12 cellular contexts compared by ENCODE assay signal in the genomic region with DNA sequence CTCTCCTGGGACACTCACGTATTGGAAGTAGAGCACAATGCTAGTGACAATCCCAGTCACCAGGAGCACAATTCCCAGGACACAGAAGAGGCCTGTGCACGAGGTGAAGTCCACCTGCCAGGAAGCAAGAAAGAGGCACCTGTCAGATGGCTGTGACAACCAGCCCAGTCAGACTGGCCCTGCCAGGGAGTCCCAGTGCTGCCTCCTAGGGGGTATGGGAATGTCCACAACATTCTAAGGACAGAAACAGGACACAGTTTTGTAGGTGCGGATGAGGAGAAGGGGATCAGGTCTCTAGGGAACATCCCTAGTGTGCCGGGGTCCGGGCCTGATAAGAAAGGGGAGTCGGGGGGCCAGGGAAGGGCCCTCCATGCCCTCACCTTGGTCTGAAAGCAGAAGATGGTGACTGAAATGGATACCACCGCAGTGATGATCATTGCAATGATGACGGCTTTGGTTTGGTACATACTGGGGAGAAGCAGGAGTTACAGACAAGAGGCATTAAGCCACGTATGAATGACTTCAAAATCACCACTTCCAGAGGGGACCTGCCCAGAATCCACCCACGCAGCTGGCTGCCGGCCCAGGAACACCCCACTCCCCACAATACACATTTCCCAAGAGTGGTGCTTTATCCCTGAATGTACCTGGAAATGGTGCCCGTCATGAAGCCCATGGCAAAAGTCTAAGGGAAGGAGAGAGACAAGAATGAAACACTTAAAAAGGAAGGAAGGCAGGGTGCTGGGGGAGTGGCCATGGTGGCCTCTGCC. TPM values are rescaled to one million over a fixed set of nuclear protein-coding genes. Genes with fewer than 3 reads are reported as not detected.
A peak's percentile ranks its signal among the peaks of the same experiment; 100 is the strongest.
DNase-seq lines count a peak whose midpoint lies in the region; ATAC-seq and TF ChIP-seq lines count a peak whose summit lies in the region.
"Had no signal": no experiment of that assay in that cellular context is flagged by ENCODE, and none has a peak within 500 bp of the region (broad histone marks: within the 10 kb centered on the region; RNA-seq: fewer than 3 reads in every experiment).

No MANE protein-coding gene starts in this region.

- H3K4me3 ChIP-seq in epithelial cell of proximal tubule (ENCODE audit: low read depth, low read length), result no peak overlapping the region

- H3K4me1 Mint-ChIP-seq in activated CD4-positive, alpha-beta memory T cell treated with anti-CD3 and anti-CD28 coated beads for 36 hours (ENCODE audit: low read depth), result peaks cover 5% of the 10 kb centered on the region
- peaks cover 20% of the 10 kb centered on the region for H3K4me1 Mint-ChIP-seq in activated CD4-positive, alpha-beta memory T cell treated with anti-CD3 and anti-CD28 coated beads, Interleukin-2, amount 10 ng/mL, durations not matched to agents 7 days and 5 days
- peaks cover 23% of the 10 kb centered on the region for H3K4me1 Mint-ChIP-seq in T-helper 17 cell
- H3K4me1 Mint-ChIP-seq in stimulated activated memory B cell treated with anti-CD40 and anti-IgM and Interleukin-4, amounts not matched to agents 10 μg/mL and 1 μg/mL and 100 μg/mL, for 72 hours, result peaks cover 58% of the 10 kb centered on the region

- ATAC-seq in T-helper 17 cell, result no peak
- ATAC-seq in stimulated activated memory B cell treated with anti-CD40 and anti-IgM and Interleukin-4, amounts not matched to agents 10 μg/mL and 1 μg/mL and 100 μg/mL, for 72 hours, result no peak
- ATAC-seq in GM18873 (IDR thresholded peaks at IDR 0.05; ENCODE audit: low FRiP score, unreplicated experiment), result no peak
- ATAC-seq in GM19397 (IDR thresholded peaks at IDR 0.05; ENCODE audit: unreplicated experiment), result no peak
- no peak for ATAC-seq in HG02610 (IDR thresholded peaks at IDR 0.05; ENCODE audit: unreplicated experiment)
- ATAC-seq: left colon, Right ventricle myocardium inferior had no signal

- peaks cover 46% of the 10 kb centered on the region for H3K36me3 Mint-ChIP-seq in activated CD4-positive, alpha-beta memory T cell treated with anti-CD3 and anti-CD28 coated beads for 36 hours
- H3K36me3 Mint-ChIP-seq in activated CD4-positive, alpha-beta memory T cell treated with anti-CD3 and anti-CD28 coated beads, Interleukin-2, amount 10 ng/mL, durations not matched to agents 7 days and 5 days (ENCODE audit: low read depth), result peaks cover 73% of the 10 kb centered on the region
- peaks cover 16% of the 10 kb centered on the region for H3K36me3 Mint-ChIP-seq in T-helper 17 cell (ENCODE audit: low read depth)
- H3K36me3 Mint-ChIP-seq in stimulated activated memory B cell treated with anti-CD40 and anti-IgM and Interleukin-4, amounts not matched to agents 10 μg/mL and 1 μg/mL and 100 μg/mL, for 72 hours, result peaks cover 73% of the 10 kb centered on the region

- no peaks in the 10 kb centered on the region for H3K27me3 Mint-ChIP-seq in activated CD4-positive, alpha-beta memory T cell treated with anti-CD3 and anti-CD28 coated beads for 36 hours
- H3K27me3 Mint-ChIP-seq in activated CD4-positive, alpha-beta memory T cell treated with anti-CD3 and anti-CD28 coated beads, Interleukin-2, amount 10 ng/mL, durations not matched to agents 7 days and 5 days, result no peaks in the 10 kb centered on the region
- H3K27me3 Mint-ChIP-seq in T-helper 17 cell, result no peaks in the 10 kb centered on the region
- no peaks in the 10 kb centered on the region for H3K27me3 Mint-ChIP-seq in stimulated activated memory B cell treated with anti-CD40 and anti-IgM and Interleukin-4, amounts not matched to agents 10 μg/mL and 1 μg/mL and 100 μg/mL, for 72 hours

- H3K9me3 ChIP-seq in T-helper 17 cell (ENCODE audit: control insufficient read depth, low read length, poor library complexity, severe bottlenecking), result no peaks in the 10 kb centered on the region

- TF ChIP-seq CTCF in epithelial cell of proximal tubule (conservative IDR thresholded peaks at IDR 0.05; ENCODE audit: low read depth, low read length), result peak; percentile 38

- H3K9me3 Mint-ChIP-seq in activated CD4-positive, alpha-beta memory T cell treated with anti-CD3 and anti-CD28 coated beads for 36 hours, result no peaks in the 10 kb centered on the region
- no peaks in the 10 kb centered on the region for H3K9me3 Mint-ChIP-seq in activated CD4-positive, alpha-beta memory T cell treated with anti-CD3 and anti-CD28 coated beads, Interleukin-2, amount 10 ng/mL, durations not matched to agents 7 days and 5 days
- no peaks in the 10 kb centered on the region for H3K9me3 Mint-ChIP-seq in stimulated activated memory B cell treated with anti-CD40 and anti-IgM and Interleukin-4, amounts not matched to agents 10 μg/mL and 1 μg/mL and 100 μg/mL, for 72 hours

- POLR2A ChIA-PET in activated CD4-positive, alpha-beta memory T cell treated with anti-CD3 and anti-CD28 coated beads for 36 hours (lab: Charles Lee), result interaction anchor here (8.4 kb wide), 1 partner anchor 10 kb away, joined by 115 read pairs; the partner anchor contains the start of gene TMBIM1
- POLR2A ChIA-PET in activated CD4-positive, alpha-beta memory T cell treated with anti-CD3 and anti-CD28 coated beads, Interleukin-2, amount 10 ng/mL, durations not matched to agents 7 days and 5 days (lab: Charles Lee), result interaction anchor here (10.7 kb wide), 1 partner anchor 13 kb away, joined by 299 read pairs; the partner anchor contains the start of gene TMBIM1

- DNase-seq in activated CD4-positive, alpha-beta memory T cell treated with anti-CD3 and anti-CD28 coated beads for 36 hours, result no peak
- DNase-seq in activated CD4-positive, alpha-beta memory T cell treated with anti-CD3 and anti-CD28 coated beads, Interleukin-2, amount 10 ng/mL, durations not matched to agents 7 days and 5 days, result no peak
- DNase-seq in T-helper 17 cell, result no peak
- no peak for DNase-seq in epithelial cell of proximal tubule (ENCODE audit: low read depth)
- DNase-seq: ACHN, left colon, NCI-H510A had no signal

- H3K27ac Mint-ChIP-seq in activated CD4-positive, alpha-beta memory T cell treated with anti-CD3 and anti-CD28 coated beads for 36 hours, result peak overlapping the region; percentile 26
- H3K27ac Mint-ChIP-seq in activated CD4-positive, alpha-beta memory T cell treated with anti-CD3 and anti-CD28 coated beads, Interleukin-2, amount 10 ng/mL, durations not matched to agents 7 days and 5 days, result no peak overlapping the region
- H3K27ac Mint-ChIP-seq in T-helper 17 cell, result peak overlapping the region; percentile 77
- H3K27ac Mint-ChIP-seq in stimulated activated memory B cell treated with anti-CD40 and anti-IgM and Interleukin-4, amounts not matched to agents 10 μg/mL and 1 μg/mL and 100 μg/mL, for 72 hours, result peak overlapping the region; percentile 61

- CTCF ChIA-PET in activated CD4-positive, alpha-beta memory T cell treated with anti-CD3 and anti-CD28 coated beads for 36 hours (lab: Charles Lee), result interaction anchor here (7.4 to 7.7 kb wide), 2 partner anchors 17 to 80 kb away, joined by 60 to 119 read pairs; partner anchors contain the start of genes CATIP and TMBIM1
- CTCF ChIA-PET in activated CD4-positive, alpha-beta memory T cell treated with anti-CD3 and anti-CD28 coated beads, Interleukin-2, amount 10 ng/mL, durations not matched to agents 7 days and 5 days (lab: Charles Lee), result no interaction called here

- intact Hi-C loops in activated CD4-positive, alpha-beta memory T cell treated with anti-CD3 and anti-CD28 coated beads for 36 hours (cut with micrococcal nuclease), result no loop called here

- H3K4me3 Mint-ChIP-seq in activated CD4-positive, alpha-beta memory T cell treated with anti-CD3 and anti-CD28 coated beads for 36 hours, result no peak overlapping the region
- no peak overlapping the region for H3K4me3 Mint-ChIP-seq in activated CD4-positive, alpha-beta memory T cell treated with anti-CD3 and anti-CD28 coated beads, Interleukin-2, amount 10 ng/mL, durations not matched to agents 7 days and 5 days
- no peak overlapping the region for H3K4me3 Mint-ChIP-seq in T-helper 17 cell
- no peak overlapping the region for H3K4me3 Mint-ChIP-seq in stimulated activated memory B cell treated with anti-CD40 and anti-IgM and Interleukin-4, amounts not matched to agents 10 μg/mL and 1 μg/mL and 100 μg/mL, for 72 hours

RNA-seq across cellular contexts. Expression of gene PNKD, which starts 6.9 kb away (rescaled TPM):
- 10 to 100 TPM; 18.4 to 19.4 TPM for total RNA-seq in activated CD4-positive, alpha-beta memory T cell treated with anti-CD3 and anti-CD28 coated beads for 36 hours
- 10 to 100 TPM; 30.1 to 31.8 TPM for total RNA-seq in activated CD4-positive, alpha-beta memory T cell treated with anti-CD3 and anti-CD28 coated beads, Interleukin-2, amount 10 ng/mL, durations not matched to agents 7 days and 5 days
- 10 to 100 TPM; 21.1 to 31.2 TPM for total RNA-seq in T-helper 17 cell
- total RNA-seq in epithelial cell of proximal tubule, result 53.3 and 55.3 TPM in 2 replicates

RNA-seq across cellular contexts. Expression of gene AAMP, which starts 7.2 kb away (rescaled TPM):
- total RNA-seq in activated CD4-positive, alpha-beta memory T cell treated with anti-CD3 and anti-CD28 coated beads for 36 hours, result 10 to 100 TPM; 60.8 to 65.6 TPM
- total RNA-seq in activated CD4-positive, alpha-beta memory T cell treated with anti-CD3 and anti-CD28 coated beads, Interleukin-2, amount 10 ng/mL, durations not matched to agents 7 days and 5 days, result 10 to 100 TPM; 44.2 to 46.8 TPM
- 10 to 100 TPM; 46.8 to 47.0 TPM for total RNA-seq in T-helper 17 cell
- total RNA-seq in epithelial cell of proximal tubule, result 119 and 173 TPM in 2 replicates

RNA-seq across cellular contexts. Expression of gene TMBIM1, which starts 15.1 kb away (rescaled TPM):
- total RNA-seq in activated CD4-positive, alpha-beta memory T cell treated with anti-CD3 and anti-CD28 coated beads for 36 hours, result 10 to 100 TPM; 71.8 to 79.2 TPM
- total RNA-seq in activated CD4-positive, alpha-beta memory T cell treated with anti-CD3 and anti-CD28 coated beads, Interleukin-2, amount 10 ng/mL, durations not matched to agents 7 days and 5 days, result 100 to 1,000 TPM; 105 to 107 TPM
- total RNA-seq in T-helper 17 cell (100 to 1,000 TPM in 1 of 2 donors, 10 to 100 TPM in 1; 97.4 to 121 TPM), epithelial cell of proximal tubule (109 and 165 TPM in 2 replicates)

RNA-seq across cellular contexts. Expression of gene GPBAR1, which starts 16.4 kb away (rescaled TPM):
- total RNA-seq in activated CD4-positive, alpha-beta memory T cell treated with anti-CD3 and anti-CD28 coated beads for 36 hours, result under 1 TPM; 0.14 to 0.19 TPM
- under 1 TPM; 0.68 to 0.75 TPM for total RNA-seq in activated CD4-positive, alpha-beta memory T cell treated with anti-CD3 and anti-CD28 coated beads, Interleukin-2, amount 10 ng/mL, durations not matched to agents 7 days and 5 days
- total RNA-seq in T-helper 17 cell, result 1 to 10 TPM; 1.5 to 2.7 TPM
- total RNA-seq in epithelial cell of proximal tubule, result 1.0 and 2.3 TPM in 2 replicates
